ENCODE assay signal across 10 cellular contexts in genomic region chr3:42905740-42906084, GRCh38. TPM values are rescaled to one million over a fixed set of nuclear protein-coding genes. Genes with fewer than 3 reads are reported as not detected.
DNase-seq lines count a peak whose midpoint lies in the region; ATAC-seq, FAIRE-seq and TF ChIP-seq lines count a peak whose summit lies in the region.
"Had no signal": no experiment of that assay in that cellular context is flagged by ENCODE, and none has a peak within 500 bp of the region (broad histone marks: within the 10 kb centered on the region; RNA-seq: fewer than 3 reads in every experiment).

No MANE protein-coding gene starts in this region.

- H4K20me1 ChIP-seq in HepG2 (ENCODE audit: insufficient read depth, low read length) = no peaks in the 10 kb centered on the region

- CTCF ChIA-PET in HepG2 (lab: Yijun Ruan, JAX; ENCODE audit: low intra/inter-chr PET ratio, low total read pairs) = no interaction called here

- H3K36me3 Mint-ChIP-seq in naive thymus-derived CD8-positive, alpha-beta T cell = peaks cover 11 to 22% (median 16%) of the 10 kb centered on the region in 3 donors
- H3K36me3 Mint-ChIP-seq in nephron progenitor cell (ENCODE audit: low read depth) = no peaks in the 10 kb centered on the region

- no peak for TF ChIP-seq CTCF in liver (IDR thresholded peaks at IDR 0.05; ENCODE audit: low read depth, low read length, missing input control)
- no peak for TF ChIP-seq CTCF in HepG2 (CRISPR knock-in tag; IDR thresholded peaks at IDR 0.05)
- TF ChIP-seq CTCF in choroid plexus epithelial cell (conservative IDR thresholded peaks at IDR 0.05; ENCODE audit: low read depth, low read length) = no peak
- no peak for TF ChIP-seq CTCF in nephron progenitor cell (IDR thresholded peaks at IDR 0.05)

- intact Hi-C loops in HepG2 (cut with micrococcal nuclease; ENCODE audit: unreplicated experiment) = no loop called here

- BruUV-seq in HepG2 (replicated peaks; lab: Mats Ljungman, UMichigan) = no TSS peak

- H3K9me3 ChIP-seq in liver (ENCODE audit: control insufficient read depth in 4 of 4, low read length in 3 of 4) (peaks cover 0 to 3% (median under 1%) of the 10 kb centered on the region in 4 donors), HepG2 (ENCODE audit: low read length) (no peaks in the 10 kb centered on the region)

- 13% methylated on average over 14 of the region's 14 CpGs for WGBS in liver
- 73% methylated on average over 12 of the region's 14 CpGs for WGBS in HepG2 (ENCODE audit: low lambda C conversion rate)

- no peak for FAIRE-seq in HepG2 (lab: Jason Lieb, UNC)
- FAIRE-seq: frontal cortex had no signal

- no peaks in the 10 kb centered on the region for H3K79me2 ChIP-seq in HepG2 (ENCODE audit: insufficient read depth, low read length)

- no peak for TF ChIP-seq RAD21 in liver (IDR thresholded peaks at IDR 0.05)
- TF ChIP-seq RAD21 in HepG2 (CRISPR knock-in tag; IDR thresholded peaks at IDR 0.05) = no peak

- H3K27ac ChIP-seq in liver (ENCODE audit: low read depth in 1 of 2, low read length in 2 of 2) (no peak overlapping the region), HepG2 (ENCODE audit: extremely low read length, insufficient read depth, low read length) (no peak overlapping the region)

- no peak overlapping the region for H3K4me2 ChIP-seq in HepG2 (ENCODE audit: low read depth, low read length)

- H3K9me3 Mint-ChIP-seq in naive thymus-derived CD8-positive, alpha-beta T cell = peaks cover 0 to 28% (median 16%) of the 10 kb centered on the region in 9 donors
- H3K9me3 Mint-ChIP-seq in nephron progenitor cell = peaks cover 16% of the 10 kb centered on the region

- H3K27me3 Mint-ChIP-seq in naive thymus-derived CD8-positive, alpha-beta T cell = peaks cover 0 to 32% (median 3%) of the 10 kb centered on the region in 5 donors
- peaks cover 20% of the 10 kb centered on the region for H3K27me3 Mint-ChIP-seq in nephron progenitor cell (ENCODE audit: low read depth, poor library complexity)

- H3K27me3 ChIP-seq in liver (ENCODE audit: control insufficient read depth in 4 of 4, insufficient read depth in 4 of 4, low read length in 3 of 4) (no peaks in the 10 kb centered on the region), HepG2 (ENCODE audit: control insufficient read depth in 1 of 2, insufficient read depth in 2 of 2, low read length in 2 of 2) (peaks cover 2 to 25% of the 10 kb centered on the region in 2 experiments; a peak in 3 of 5 replicates)

- H3K4me1 ChIP-seq in liver (ENCODE audit: control insufficient read depth in 4 of 4, insufficient read depth in 4 of 4, low read length in 3 of 4) (peaks cover 2 to 18% (median 6%) of the 10 kb centered on the region in 4 donors), HepG2 (ENCODE audit: insufficient read depth, low read length) (peaks cover 15% of the 10 kb centered on the region)

- DNase-seq in HepG2 (ENCODE audit: low spot score) (no peak), choroid plexus epithelial cell (ENCODE audit: low read depth) (no peak), NCI-H2081 (lab: John Stamatoyannopoulos, UW) (no peak), nephron progenitor cell (no peak), DMS53 treated with DMSO at 0.1 percent for 48 hours (lab: John Stamatoyannopoulos, UW; ENCODE audit: unreplicated experiment) (no peak)
- DNase-seq in naive thymus-derived CD8-positive, alpha-beta T cell = peak in 1 of 10 donors; percentile 46
- DNase-seq: NCI-H446 treated with DMSO at 0.1 percent for 48 hours had no signal

- no peak for TF ChIP-seq EP300 in HepG2 (IDR thresholded peaks at IDR 0.05; ENCODE audit: low read depth in 2 of 2, low read length in 2 of 2)
- TF ChIP-seq EP300 in HepG2 (CRISPR knock-in tag; IDR thresholded peaks at IDR 0.05; ENCODE audit: borderline replicate concordance) = no peak

- peaks cover 14 to 25% (median 20%) of the 10 kb centered on the region in 4 donors for H3K4me1 Mint-ChIP-seq in naive thymus-derived CD8-positive, alpha-beta T cell
- H3K4me1 Mint-ChIP-seq in nephron progenitor cell = no peaks in the 10 kb centered on the region

- POLR2A ChIA-PET in HepG2 (lab: Yijun Ruan, JAX) = no interaction called here
- POLR2A ChIA-PET in naive thymus-derived CD8-positive, alpha-beta T cell (lab: Charles Lee) = no interaction called here

- H3K36me3 ChIP-seq in liver (ENCODE audit: control insufficient read depth in 4 of 4, insufficient read depth in 3 of 4, low read depth in 1 of 4, low read length in 3 of 4) = peaks cover 0 to 12% (median 4%) of the 10 kb centered on the region in 4 donors
- no peaks in the 10 kb centered on the region for H3K36me3 ChIP-seq in HepG2 (replicated peaks in 1 of 2; ENCODE audit: control insufficient read depth in 1 of 2, insufficient read depth in 2 of 2, low read length in 2 of 2)

- H3K4me3 ChIP-seq in liver (ENCODE audit: low read depth in 1 of 3, low read length in 3 of 3) (peak overlapping the region; percentile 66 to 76 (median 74)), HepG2 (replicated peaks in 1 of 3; ENCODE audit: insufficient read depth in 1 of 3, low read depth in 2 of 3, low read length in 3 of 3) (no peak overlapping the region), choroid plexus epithelial cell (ENCODE audit: low read depth, low read length) (peak overlapping the region; percentile 64)

- no peak for TF ChIP-seq POLR2A in HepG2 (IDR thresholded peaks at IDR 0.05; ENCODE audit: insufficient read depth in 1 of 2, low read depth in 2 of 2, low read length in 2 of 2)
- no peak for TF ChIP-seq POLR2A in GM18505 (IDR thresholded peaks at IDR 0.05; ENCODE audit: borderline replicate concordance, extremely low read depth, insufficient read depth, insufficient read length)

- ATAC-seq in HepG2 (no peak), GM18505 (IDR thresholded peaks at IDR 0.05; ENCODE audit: unreplicated experiment) (no peak)
- peak; percentile 62 to 65 for ATAC-seq in naive thymus-derived CD8-positive, alpha-beta T cell

- no peak overlapping the region for H2AFZ ChIP-seq in HepG2 (ENCODE audit: low read length)

- peak overlapping the region; percentile 67 to 96 (median 86) for H3K4me3 Mint-ChIP-seq in naive thymus-derived CD8-positive, alpha-beta T cell
- no peak overlapping the region for H3K4me3 Mint-ChIP-seq in nephron progenitor cell

- H3K27ac Mint-ChIP-seq in naive thymus-derived CD8-positive, alpha-beta T cell = peak overlapping the region in 9 of 10 donors; percentile 16 to 93 (median 77)
- no peak overlapping the region for H3K27ac Mint-ChIP-seq in nephron progenitor cell

- in situ Hi-C loops in HepG2 (cut with HindIII; ENCODE audit: extremely low pct_ligation_motif_present, low pct_unique_long_range_greater_than_20kb) = no loop called here

- H3K9ac ChIP-seq in liver (ENCODE audit: low read depth in 1 of 2, low read length in 2 of 2) = peak overlapping the region; percentile 6 to 39
- H3K9ac ChIP-seq in HepG2 (ENCODE audit: insufficient read depth, low read depth, low read length) = no peak overlapping the region

RNA-seq across cellular contexts. Expression of gene ZNF662, which starts 0.2 kb away (rescaled TPM):
- 1 to 10 TPM; 2.8 to 3.9 TPM for total RNA-seq in liver
- polyA plus RNA-seq in liver = 1 to 10 TPM; 2.2 to 2.5 TPM
- not detected in 2 replicates for total RNA-seq in HepG2 (2016; rRNA removed; fragmentation: Illumina TruSeq; extraction: Trizol)
- not detected in 2 replicates for total RNA-seq in HepG2 (2016; cell fraction: cytosol; rRNA removed; fragmentation: Illumina TruSeq; extraction: Trizol; ENCODE audit: low read depth)
- 0.02 TPM in 1 of 2 replicates, not detected in the other for total RNA-seq in HepG2 (2016; cell fraction: insoluble cytoplasmic fraction; rRNA removed; fragmentation: Illumina TruSeq; extraction: Trizol)
- not detected in 2 replicates for total RNA-seq in HepG2 (2016; cell fraction: membrane; rRNA removed; fragmentation: Illumina TruSeq; extraction: Trizol)
- total RNA-seq in HepG2 (2016; cell fraction: nucleus; rRNA removed; fragmentation: Illumina TruSeq; extraction: Trizol) = not detected in 2 replicates
- polyA plus RNA-seq in HepG2 (2011; rRNA removed) = 0.05 TPM in 1 of 2 replicates, not detected in the other
- not detected in 2 replicates for polyA plus RNA-seq in HepG2 (2011; cell fraction: cytosol; rRNA removed)
- not detected in 2 replicates for polyA plus RNA-seq in HepG2 (2011; cell fraction: nucleus; rRNA removed)
- polyA plus RNA-seq in HepG2 (2012) = not detected in 2 replicates
- not detected in 2 replicates for polyA plus RNA-seq in HepG2 (2016; cell fraction: cytosol; fragmentation: Illumina TruSeq; extraction: Trizol; ENCODE audit: low read depth)
- not detected in 2 replicates for polyA plus RNA-seq in HepG2 (2016; cell fraction: insoluble cytoplasmic fraction; fragmentation: Illumina TruSeq; extraction: Trizol; ENCODE audit: low read depth)
- polyA plus RNA-seq in HepG2 (2016; cell fraction: membrane; fragmentation: Illumina TruSeq; extraction: Trizol; ENCODE audit: low read depth) = not detected in 2 replicates
- not detected in 2 replicates for polyA plus RNA-seq in HepG2 (2016; cell fraction: nucleus; fragmentation: Illumina TruSeq; extraction: Trizol; ENCODE audit: insufficient read depth, low read depth)
- polyA minus RNA-seq in HepG2 (2011; rRNA and poly(A)+ RNA removed; ENCODE audit: low replicate concordance) = not detected in 2 replicates
- not detected in 2 replicates for polyA minus RNA-seq in HepG2 (2011; cell fraction: cytosol; rRNA and poly(A)+ RNA removed)
- polyA minus RNA-seq in HepG2 (2011; cell fraction: nucleus; rRNA and poly(A)+ RNA removed) = 0.26 and 0.50 TPM in 2 replicates
- total RNA-seq in naive thymus-derived CD8-positive, alpha-beta T cell = 10 to 100 TPM; 17.6 to 19.5 TPM
- 1 to 10 TPM in 1 of 3 donors, under 1 TPM in 2; 0.22 to 1.1 (median 0.36) TPM for polyA plus RNA-seq in naive thymus-derived CD8-positive, alpha-beta T cell

RNA-seq across cellular contexts. Expression of gene CYP8B1, which starts 30.0 kb away (rescaled TPM):
- 100 to 1,000 TPM in 1 of 2 donors, 10 to 100 TPM in 1; 21.2 to 490 TPM for total RNA-seq in liver
- polyA plus RNA-seq in liver = 100 to 1,000 TPM; 218 to 229 TPM
- total RNA-seq in HepG2 (2016; rRNA removed; fragmentation: Illumina TruSeq; extraction: Trizol) = 0.58 and 0.90 TPM in 2 replicates
- total RNA-seq in HepG2 (2016; cell fraction: cytosol; rRNA removed; fragmentation: Illumina TruSeq; extraction: Trizol; ENCODE audit: low read depth) = 0.20 and 0.26 TPM in 2 replicates
- 0.41 and 0.79 TPM in 2 replicates for total RNA-seq in HepG2 (2016; cell fraction: insoluble cytoplasmic fraction; rRNA removed; fragmentation: Illumina TruSeq; extraction: Trizol)
- total RNA-seq in HepG2 (2016; cell fraction: membrane; rRNA removed; fragmentation: Illumina TruSeq; extraction: Trizol) = 0.25 and 0.41 TPM in 2 replicates
- total RNA-seq in HepG2 (2016; cell fraction: nucleus; rRNA removed; fragmentation: Illumina TruSeq; extraction: Trizol) = 1.2 and 1.7 TPM in 2 replicates
- 2.0 and 2.8 TPM in 2 replicates for polyA plus RNA-seq in HepG2 (2011; rRNA removed)
- polyA plus RNA-seq in HepG2 (2011; cell fraction: cytosol; rRNA removed) = 1.5 and 2.3 TPM in 2 replicates
- polyA plus RNA-seq in HepG2 (2011; cell fraction: nucleus; rRNA removed) = 0.79 and 1.8 TPM in 2 replicates
- 2.6 and 4.9 TPM in 2 replicates for polyA plus RNA-seq in HepG2 (2012)
- polyA plus RNA-seq in HepG2 (2016; cell fraction: cytosol; fragmentation: Illumina TruSeq; extraction: Trizol; ENCODE audit: low read depth) = 0.12 and 0.17 TPM in 2 replicates
- 0.52 and 0.73 TPM in 2 replicates for polyA plus RNA-seq in HepG2 (2016; cell fraction: insoluble cytoplasmic fraction; fragmentation: Illumina TruSeq; extraction: Trizol; ENCODE audit: low read depth)
- polyA plus RNA-seq in HepG2 (2016; cell fraction: membrane; fragmentation: Illumina TruSeq; extraction: Trizol; ENCODE audit: low read depth) = 0.31 and 0.44 TPM in 2 replicates
- 1.5 and 2.0 TPM in 2 replicates for polyA plus RNA-seq in HepG2 (2016; cell fraction: nucleus; fragmentation: Illumina TruSeq; extraction: Trizol; ENCODE audit: insufficient read depth, low read depth)
- polyA minus RNA-seq in HepG2 (2011; rRNA and poly(A)+ RNA removed; ENCODE audit: low replicate concordance) = 4.2 TPM in 1 of 2 replicates, not detected in the other
- 2.0 and 3.6 TPM in 2 replicates for polyA minus RNA-seq in HepG2 (2011; cell fraction: cytosol; rRNA and poly(A)+ RNA removed)
- 2.4 and 2.6 TPM in 2 replicates for polyA minus RNA-seq in HepG2 (2011; cell fraction: nucleus; rRNA and poly(A)+ RNA removed)
- not detected for total RNA-seq in naive thymus-derived CD8-positive, alpha-beta T cell
- polyA plus RNA-seq in naive thymus-derived CD8-positive, alpha-beta T cell = not detected
- total RNA-seq: frontal cortex had no signal

Comparison
In these comparisons a context has a peak if more than half of its experiments do, and no peak if none do; other contexts are left out.
1. H3K4me3 ChIP-seq: peak in liver (3 of 3) and choroid plexus epithelial cell (single experiment); none in HepG2 (0 of 3).
2. RNA of gene CYP8B1, which starts 30.0 kb away (total RNA-seq): 21.2 to 490 TPM in liver; 0.20 to 1.7 TPM in HepG2 and not detected in naive thymus-derived CD8-positive, alpha-beta T cell; every median in the first group is over 4 times any median in the second.
3. ATAC-seq: peak in naive thymus-derived CD8-positive, alpha-beta T cell (2 of 2); none in HepG2 (single experiment) and GM18505 (single experiment).